In genomic region chr4:89134775-89135319, GRCh38 we compare ENCODE assay signal across 10 cellular contexts. TPM values are rescaled to one million over a fixed set of nuclear protein-coding genes. Genes with fewer than 3 reads are reported as not detected.
DNase-seq lines count a peak whose midpoint lies in the region; ATAC-seq and TF ChIP-seq lines count a peak whose summit lies in the region.
"Had no signal": no experiment of that assay in that cellular context is flagged by ENCODE, and none has a peak within 500 bp of the region (broad histone marks: within the 10 kb centered on the region; RNA-seq: fewer than 3 reads in every experiment).

No MANE protein-coding gene starts in this region.

- peak overlapping the region; percentile 12 to 58 for H3K27ac ChIP-seq in testis
- H3K27ac ChIP-seq in Karpas-422 (ENCODE audit: low read length) = no peak overlapping the region
- H3K27ac ChIP-seq: cardiac muscle cell, pancreas, SJCRH30 had no signal

- H3K9me3 ChIP-seq in testis (no peaks in the 10 kb centered on the region), Karpas-422 (ENCODE audit: low read length) (no peaks in the 10 kb centered on the region)
- H3K9me3 ChIP-seq: pancreas, SJCRH30 had no signal

- H3K9me2 ChIP-seq in Karpas-422 (replicated peaks; ENCODE audit: insufficient read depth, low read length) = no peaks in the 10 kb centered on the region

- H2AFZ ChIP-seq in Karpas-422 (ENCODE audit: low read length) = no peak overlapping the region

- peak; percentile 83 for DNase-seq in LHCN-M2 (ENCODE audit: low read depth)
- DNase-seq in chondrocyte (ENCODE audit: low spot score) = no peak
- DNase-seq in kidney epithelial cell (ENCODE audit: low read depth) = peak; percentile 44
- DNase-seq in testis = peak; percentile 69
- no peak for DNase-seq in activated CD4-positive, alpha-beta T cell treated with anti-CD3 and anti-CD28 coated beads for 4 hours
- DNase-seq in Karpas-422 = no peak
- DNase-seq: pancreas, SJCRH30 had no signal

- no peak for TF ChIP-seq POLR2A in testis (IDR thresholded peaks at IDR 0.05)

- H3K9me3 Mint-ChIP-seq in chondrocyte (ENCODE audit: low read depth) = no peaks in the 10 kb centered on the region

- H3K36me3 Mint-ChIP-seq in chondrocyte (ENCODE audit: low read depth) = no peaks in the 10 kb centered on the region

- TF ChIP-seq CTCF in chondrocyte (IDR thresholded peaks at IDR 0.05) = no peak
- TF ChIP-seq CTCF in kidney epithelial cell (IDR thresholded peaks at IDR 0.05; ENCODE audit: insufficient read depth, low read length, poor library complexity, severe bottlenecking) = no peak
- TF ChIP-seq CTCF in testis (IDR thresholded peaks at IDR 0.05) = no peak

- no peak for ATAC-seq in GM18502 (IDR thresholded peaks at IDR 0.05; ENCODE audit: poor library complexity, unreplicated experiment)

- H3K4me1 Mint-ChIP-seq in chondrocyte (ENCODE audit: low read depth) = peaks cover 9% of the 10 kb centered on the region

- H3K36me3 ChIP-seq in kidney epithelial cell (ENCODE audit: control insufficient read depth, insufficient read depth, low read length) (no peaks in the 10 kb centered on the region), testis (ENCODE audit: low read depth, missing control alignments) (no peaks in the 10 kb centered on the region), Karpas-422 (ENCODE audit: insufficient read depth, low read length) (no peaks in the 10 kb centered on the region)
- H3K36me3 ChIP-seq: cardiac muscle cell, pancreas, SJCRH30 had no signal

- H3K4me1 ChIP-seq in testis = no peaks in the 10 kb centered on the region
- no peaks in the 10 kb centered on the region for H3K4me1 ChIP-seq in Karpas-422 (ENCODE audit: low read length)
- H3K4me1 ChIP-seq: pancreas, SJCRH30 had no signal

- no peak overlapping the region for H3K9ac ChIP-seq in Karpas-422 (ENCODE audit: low read length)

- no peaks in the 10 kb centered on the region for H3K79me2 ChIP-seq in Karpas-422 (ENCODE audit: low read length)

- 39 to 54% methylated on average over 4 of the region's 4 CpGs for WGBS in testis, 2 donors

- no peak overlapping the region for H3K4me3 Mint-ChIP-seq in chondrocyte (ENCODE audit: unreplicated experiment)

- H3K4me3 ChIP-seq in kidney epithelial cell (ENCODE audit: low read depth, low read length) = no peak overlapping the region
- H3K4me3 ChIP-seq in testis = no peak overlapping the region
- no peak overlapping the region for H3K4me3 ChIP-seq in Karpas-422 (ENCODE audit: low read length)
- H3K4me3 ChIP-seq: cardiac muscle cell, pancreas, SJCRH30 had no signal

- H3K27me3 Mint-ChIP-seq in chondrocyte (ENCODE audit: low read depth) = no peaks in the 10 kb centered on the region

- no peaks in the 10 kb centered on the region for H4K20me1 ChIP-seq in Karpas-422 (ENCODE audit: insufficient read depth, low read depth, low read length)

- H3K27me3 ChIP-seq in kidney epithelial cell (ENCODE audit: control insufficient read depth, insufficient read depth, low read length) (no peaks in the 10 kb centered on the region), testis (no peaks in the 10 kb centered on the region), Karpas-422 (ENCODE audit: low read length) (no peaks in the 10 kb centered on the region)
- H3K27me3 ChIP-seq: cardiac muscle cell, pancreas, SJCRH30 had no signal

- intact Hi-C loops in testis (cut with DNase I; ENCODE audit: low total_unique reads) = no loop called here

- no peak overlapping the region for H3K4me2 ChIP-seq in Karpas-422 (ENCODE audit: low read depth, low read length, poor library complexity, severe bottlenecking)

- H3K27ac Mint-ChIP-seq in chondrocyte (ENCODE audit: unreplicated experiment) = peak overlapping the region; percentile 92

RNA-seq across cellular contexts. Expression of gene TIGD2, which starts 23.5 kb away (rescaled TPM):
- total RNA-seq in LHCN-M2 (2014; rRNA removed) (10.6 and 11.5 TPM in 2 replicates), chondrocyte (4.3 to 5.2 TPM (median 5.1 TPM) in 3 replicates), kidney epithelial cell (6.2 and 7.6 TPM in 2 replicates), testis (10 to 100 TPM in 1 of 2 donors, 1 to 10 TPM in 1; 9.3 to 11.5 TPM)
- polyA plus RNA-seq in LHCN-M2 (2012) = 2.6 TPM
- 4.0 TPM for polyA plus RNA-seq in testis (ENCODE audit: insufficient read depth, low read depth, low replicate concordance)
- total RNA-seq in Karpas-422 (2014; rRNA removed; shearing (Covaris generic); ENCODE audit: low replicate concordance) = 4.4 and 7.2 TPM in 2 replicates

Comparison
In these comparisons a context has a peak if more than half of its experiments do, and no peak if none do; other contexts are left out.
1. DNase-seq: peak in LHCN-M2 (single experiment), kidney epithelial cell (single experiment) and testis (single experiment); none in chondrocyte (single experiment), activated CD4-positive, alpha-beta T cell treated with anti-CD3 and anti-CD28 coated beads for 4 hours (0 of 2) and Karpas-422 (single experiment).